8 cellular contexts compared by ENCODE assay signal in genomic region chr19:23686622-23687423, GRCh38. TPM values are rescaled to one million over a fixed set of nuclear protein-coding genes. Genes with fewer than 3 reads are reported as not detected.
DNase-seq lines count a peak whose midpoint lies in the region; ATAC-seq and TF ChIP-seq lines count a peak whose summit lies in the region.

Gene ZNF675, minus strand, starts transcription at chr19:23687212. Its CDS starts 179 bp downstream, at chr19:23687033.

- intact Hi-C loops in lower lobe of right lung (cut with DNase I): no loop called here

- H3K4me3 Mint-ChIP-seq in activated CD4-positive, alpha-beta memory T cell treated with anti-CD3 and anti-CD28 coated beads, Interleukin-2, amount 10 ng/mL, durations not matched to agents 7 days and 5 days: peak within 1 kb of the TSS; percentile 98

- DNase-seq in C1 segment of cervical spinal cord (lab: John Stamatoyannopoulos, UW): peak; percentile 15 to 93 (median 88)
- DNase-seq in NCI-H748 treated with DMSO at 0.1 percent for 48 hours (lab: John Stamatoyannopoulos, UW): peak; percentile 75
- peak; percentile 91 for DNase-seq in activated CD4-positive, alpha-beta memory T cell treated with anti-CD3 and anti-CD28 coated beads, Interleukin-2, amount 10 ng/mL, durations not matched to agents 7 days and 5 days
- peak; percentile 96 for DNase-seq in ecto neural progenitor cell (ENCODE audit: low spot score)
- DNase-seq in lower lobe of right lung: peak; percentile 96
- DNase-seq in stimulated activated CD4-positive, alpha-beta T cell treated with anti-CD3 and anti-CD28 coated beads, TNF-alpha, amount 100 ng/mL, for 24 hours (ENCODE audit: low read depth in 3 of 3): peak; percentile 72 to 83 (median 79)

- ATAC-seq in GM19351 (IDR thresholded peaks at IDR 0.05; ENCODE audit: unreplicated experiment): peak; percentile 96
- ATAC-seq in HG03521 (IDR thresholded peaks at IDR 0.05; ENCODE audit: unreplicated experiment): peak; percentile 82
- peak; percentile 97 to 98 for ATAC-seq in lower lobe of right lung

- POLR2A ChIA-PET in activated CD4-positive, alpha-beta memory T cell treated with anti-CD3 and anti-CD28 coated beads, Interleukin-2, amount 10 ng/mL, durations not matched to agents 7 days and 5 days (lab: Charles Lee): interaction anchor here (0.7 to 2.3 kb wide), 17 partner anchors 8 to 1835 kb away, joined by 3 to 42 read pairs (median 5); partner anchors contain the start of genes ZNF254, ZNF681, ZNF724 and ZNF726

- H3K27me3 ChIP-seq in lower lobe of right lung (ENCODE audit: low read depth): no peaks in the 10 kb centered on the region

- CTCF ChIA-PET in activated CD4-positive, alpha-beta memory T cell treated with anti-CD3 and anti-CD28 coated beads, Interleukin-2, amount 10 ng/mL, durations not matched to agents 7 days and 5 days (lab: Charles Lee): interaction anchor here (0.9 to 1.4 kb wide), 2 partner anchors 228 to 292 kb away, joined by 3 read pairs; partner anchors contain the start of gene ZNF726

- H3K27ac Mint-ChIP-seq in activated CD4-positive, alpha-beta memory T cell treated with anti-CD3 and anti-CD28 coated beads, Interleukin-2, amount 10 ng/mL, durations not matched to agents 7 days and 5 days: peak within 1 kb of the TSS; percentile 96

- H3K27me3 Mint-ChIP-seq in activated CD4-positive, alpha-beta memory T cell treated with anti-CD3 and anti-CD28 coated beads, Interleukin-2, amount 10 ng/mL, durations not matched to agents 7 days and 5 days: no peaks in the 10 kb centered on the region

- peaks cover 21% of the 10 kb centered on the region for H3K9me3 Mint-ChIP-seq in activated CD4-positive, alpha-beta memory T cell treated with anti-CD3 and anti-CD28 coated beads, Interleukin-2, amount 10 ng/mL, durations not matched to agents 7 days and 5 days

- H3K4me3 ChIP-seq in lower lobe of right lung: peak within 1 kb of the TSS; percentile 86

- peaks cover 45% of the 10 kb centered on the region for H3K36me3 Mint-ChIP-seq in activated CD4-positive, alpha-beta memory T cell treated with anti-CD3 and anti-CD28 coated beads, Interleukin-2, amount 10 ng/mL, durations not matched to agents 7 days and 5 days (ENCODE audit: low read depth)

- H3K4me1 Mint-ChIP-seq in activated CD4-positive, alpha-beta memory T cell treated with anti-CD3 and anti-CD28 coated beads, Interleukin-2, amount 10 ng/mL, durations not matched to agents 7 days and 5 days: peaks cover 18% of the 10 kb centered on the region

- peaks cover 9% of the 10 kb centered on the region for H3K4me1 ChIP-seq in lower lobe of right lung

- TF ChIP-seq CTCF in lower lobe of right lung (IDR thresholded peaks at IDR 0.05): no peak

- no peaks in the 10 kb centered on the region for H3K36me3 ChIP-seq in lower lobe of right lung

- no peaks in the 10 kb centered on the region for H3K9me3 ChIP-seq in lower lobe of right lung

- H3K27ac ChIP-seq in lower lobe of right lung: peak within 1 kb of the TSS; percentile 87

RNA-seq across cellular contexts. Expression of gene ZNF675, which starts in this region (rescaled TPM):
- 10 to 100 TPM; 18.1 to 19.9 TPM for total RNA-seq in activated CD4-positive, alpha-beta memory T cell treated with anti-CD3 and anti-CD28 coated beads, Interleukin-2, amount 10 ng/mL, durations not matched to agents 7 days and 5 days
- 14.0 TPM for total RNA-seq in lower lobe of right lung

Comparison
In these comparisons a context has a peak if more than half of its experiments do, and no peak if none do; other contexts are left out.
1. Peak in every context shown above with its lines: DNase-seq, ATAC-seq, H3K4me3 ChIP-seq and H3K27ac ChIP-seq.